ENCODE assay signal across 24 cellular contexts in genomic region chr16:12272264-12272663, GRCh38.
"Had no signal": no experiment of that assay in that cellular context is flagged by ENCODE, and none has a peak within 500 bp of the region (broad histone marks: within the 10 kb centered on the region; RNA-seq: fewer than 3 reads in every experiment).

No MANE protein-coding gene starts in this region.

- H3K9me3 ChIP-seq: colonic mucosa, esophagus muscularis mucosa, gastroesophageal sphincter, mucosa of descending colon, prostate gland, right lobe of liver, thoracic aorta, tibial nerve, upper lobe of left lung had no signal

- H3K4me1 ChIP-seq: colonic mucosa, esophagus muscularis mucosa, foreskin keratinocyte, gastroesophageal sphincter, prostate gland, right lobe of liver, tibial nerve, upper lobe of left lung had no signal

- H3K27me3 ChIP-seq: colonic mucosa, esophagus muscularis mucosa, foreskin keratinocyte, gastroesophageal sphincter, right lobe of liver, tibial nerve, upper lobe of left lung had no signal

- H3K27ac ChIP-seq: colonic mucosa, esophagus muscularis mucosa, foreskin keratinocyte, gastroesophageal sphincter, prostate gland, right lobe of liver, thoracic aorta, tibial nerve, upper lobe of left lung had no signal

- H3K36me3 ChIP-seq: colonic mucosa, esophagus muscularis mucosa, gastroesophageal sphincter, prostate gland, right lobe of liver, thoracic aorta, tibial nerve, upper lobe of left lung had no signal

- DNase-seq: colonic mucosa; dermis blood vessel endothelial cell; effector memory CD4-positive, alpha-beta T cell; foreskin keratinocyte; hypothalamus; immature natural killer cell; islet precursor cell; kidney glomerular epithelial cell; mesenchymal stem cell; mucosa of descending colon; naive B cell; nucleus accumbens; right lobe of liver; small intestine; stimulated activated CD4-positive, alpha-beta T cell treated with anti-CD3 and anti-CD28 coated beads, Interleukin-15, amount 100 ng/mL, for 24 hours; stimulated activated CD4-positive, alpha-beta T cell treated with anti-CD3 and anti-CD28 coated beads, Interleukin-2, amount 100 ng/mL, for 48 hours; stimulated activated naive B cell treated with anti-CD40 and anti-IgM and Interleukin-4, amounts not matched to agents 10 μg/mL and 1 μg/mL and 100 μg/mL, for 72 hours; upper lobe of left lung had no signal

- H3K4me3 ChIP-seq: colonic mucosa, esophagus muscularis mucosa, gastroesophageal sphincter, mucosa of descending colon, prostate gland, right lobe of liver, thoracic aorta, tibial nerve, upper lobe of left lung had no signal

- ATAC-seq: foreskin keratinocyte; gastroesophageal sphincter; mucosa of descending colon; natural killer cell treated with Interleukin-12 subunit alpha and Interleukin-12 subunit beta and Interleukin-15 and Interleukin-18, amount 100 ng/mL, for 72 hours; right lobe of liver; stimulated activated naive B cell treated with anti-CD40 and anti-IgM and Interleukin-4, amounts not matched to agents 10 μg/mL and 1 μg/mL and 100 μg/mL, for 72 hours had no signal
